ENCODE assay signal across 25 cellular contexts in genomic region chr3:157151151-157151550, GRCh38.
"Had no signal": no experiment of that assay in that cellular context is flagged by ENCODE, and none has a peak within 500 bp of the region (broad histone marks: within the 10 kb centered on the region; RNA-seq: fewer than 3 reads in every experiment).

No MANE protein-coding gene starts in this region.

- H3K27me3 Mint-ChIP-seq: activated naive CD4-positive, alpha-beta T cell treated with anti-CD3 and anti-CD28 coated beads, Interleukin-2, amount 10 ng/mL, durations not matched to agents 7 days and 5 days; brain; naive thymus-derived CD4-positive, alpha-beta T cell; stimulated activated naive B cell treated with anti-CD40 and anti-IgM and Interleukin-4, amounts not matched to agents 10 μg/mL and 1 μg/mL and 100 μg/mL, for 72 hours had no signal

- FAIRE-seq: endothelial cell of umbilical vein, kidney had no signal

- H3K27me3 ChIP-seq: esophagus squamous epithelium, left lung, transverse colon had no signal

- H3K4me3 ChIP-seq: coronary artery, esophagus squamous epithelium, left lung, mucosa of descending colon, transverse colon had no signal

- H3K27ac ChIP-seq: coronary artery, esophagus squamous epithelium, left lung, transverse colon had no signal

- ATAC-seq: left lung; mucosa of descending colon; naive thymus-derived CD4-positive, alpha-beta T cell; stimulated activated naive B cell treated with anti-CD40 and anti-IgM and Interleukin-4, amounts not matched to agents 10 μg/mL and 1 μg/mL and 100 μg/mL, for 72 hours had no signal

- H3K27ac Mint-ChIP-seq: activated naive CD4-positive, alpha-beta T cell treated with anti-CD3 and anti-CD28 coated beads, Interleukin-2, amount 10 ng/mL, durations not matched to agents 7 days and 5 days; brain had no signal

- DNase-seq: activated CD4-positive, alpha-beta T cell treated with anti-CD3 and anti-CD28 coated beads, Interleukin-2, amount 50 U/mL, for 48 hours; activated CD4-positive, CD25-positive, alpha-beta regulatory T cell treated with anti-CD3 and anti-CD28 coated beads, Interleukin-2, amount 50 U/mL, for 72 hours; activated CD8-positive, alpha-beta memory T cell treated with anti-CD3 and anti-CD28 coated beads, Interleukin-2, amount 50 U/mL, for 4 hours; activated naive CD4-positive, alpha-beta T cell treated with anti-CD3 and anti-CD28 coated beads, Interleukin-2, amount 10 ng/mL, durations not matched to agents 7 days and 5 days; central memory CD4-positive, alpha-beta T cell; effector CD8-positive, alpha-beta T cell; esophagus squamous epithelium; foreskin fibroblast; glutamatergic neuron; hypothalamus; kidney; left lung; mammary epithelial cell; mucosa of descending colon; naive thymus-derived CD4-positive, alpha-beta T cell; posterior cingulate gyrus; retina; stimulated activated CD4-positive, alpha-beta T cell treated with anti-CD3 and anti-CD28 coated beads, Interleukin-2, amount 100 ng/mL, for 48 hours; stimulated activated naive B cell treated with anti-CD40 and anti-IgM and Interleukin-4, amounts not matched to agents 10 μg/mL and 1 μg/mL and 100 μg/mL, for 72 hours; substantia nigra; T-helper 9 cell; transverse colon had no signal

- H3K4me3 Mint-ChIP-seq: activated naive CD4-positive, alpha-beta T cell treated with anti-CD3 and anti-CD28 coated beads, Interleukin-2, amount 10 ng/mL, durations not matched to agents 7 days and 5 days; naive thymus-derived CD4-positive, alpha-beta T cell; stimulated activated naive B cell treated with anti-CD40 and anti-IgM and Interleukin-4, amounts not matched to agents 10 μg/mL and 1 μg/mL and 100 μg/mL, for 72 hours had no signal

- H3K9me3 ChIP-seq: esophagus squamous epithelium, left lung, mucosa of descending colon, transverse colon had no signal

- H3K9me3 Mint-ChIP-seq: activated naive CD4-positive, alpha-beta T cell treated with anti-CD3 and anti-CD28 coated beads, Interleukin-2, amount 10 ng/mL, durations not matched to agents 7 days and 5 days; brain; stimulated activated naive B cell treated with anti-CD40 and anti-IgM and Interleukin-4, amounts not matched to agents 10 μg/mL and 1 μg/mL and 100 μg/mL, for 72 hours had no signal
